Comparison of ENCODE assay signal across 11 cellular contexts in genomic region chr11:130243816-130244215, GRCh38.
A peak's percentile ranks its signal among the peaks of the same experiment; 100 is the strongest.
DNase-seq lines count a peak whose midpoint lies in the region; ATAC-seq and TF ChIP-seq lines count a peak whose summit lies in the region.
"Had no signal": no experiment of that assay in that cellular context is flagged by ENCODE, and none has a peak within 500 bp of the region (broad histone marks: within the 10 kb centered on the region; RNA-seq: fewer than 3 reads in every experiment).

No MANE protein-coding gene starts in this region.

- H3K4me3 ChIP-seq in right lobe of liver (no peak overlapping the region), psoas muscle (no peak overlapping the region)
- H3K4me3 ChIP-seq: ovary had no signal

- no peak for TF ChIP-seq CTCF in right lobe of liver (IDR thresholded peaks at IDR 0.05)
- no peak for TF ChIP-seq CTCF in psoas muscle (IDR thresholded peaks at IDR 0.05)

- H3K27ac ChIP-seq in right lobe of liver, result no peak overlapping the region
- no peak overlapping the region for H3K27ac ChIP-seq in substantia nigra (ENCODE audit: low read depth, low read length, poor library complexity, severe bottlenecking)
- no peak overlapping the region for H3K27ac ChIP-seq in psoas muscle
- H3K27ac ChIP-seq: ovary had no signal

- ATAC-seq in GM18868 (IDR thresholded peaks at IDR 0.05; ENCODE audit: unreplicated experiment) (peak; percentile 71), GM21529 (IDR thresholded peaks at IDR 0.05; ENCODE audit: unreplicated experiment) (peak; percentile 83), HG03442 (IDR thresholded peaks at IDR 0.05; ENCODE audit: unreplicated experiment) (peak; percentile 61), right lobe of liver (peak; percentile 79 to 89 (median 83)), esophagus mucosa (no peak), psoas muscle (no peak)

- intact Hi-C loops in right lobe of liver (cut with DNase I) (no loop called here), psoas muscle (cut with DNase I) (no loop called here)

- WGBS in right lobe of liver (ENCODE audit: insufficient coverage, low coverage, low lambda C conversion rate, missing lambda C conversion rate), result 3% methylated on average over 2 of the region's 2 CpGs
- 69 to 90% (median 77%) methylated on average over 2 of the region's 2 CpGs for WGBS in psoas muscle, 3 donors

- H3K9me3 ChIP-seq in right lobe of liver, result no peaks in the 10 kb centered on the region
- no peaks in the 10 kb centered on the region for H3K9me3 ChIP-seq in psoas muscle
- H3K9me3 ChIP-seq: ovary had no signal

- no peak for DNase-seq in right lobe of liver
- no peak for DNase-seq in central memory CD4-positive, alpha-beta T cell
- no peak for DNase-seq in substantia nigra (lab: John Stamatoyannopoulos, UW)
- DNase-seq in psoas muscle, result no peak
- DNase-seq: NCI-H446 treated with DMSO at 0.1 percent for 48 hours, ovary, T-cell had no signal

- H3K36me3 ChIP-seq in right lobe of liver (no peaks in the 10 kb centered on the region), psoas muscle (ENCODE audit: insufficient read depth in 1 of 2, low read depth in 1 of 2) (peaks cover 0 to 9% of the 10 kb centered on the region in 2 donors)
- H3K36me3 ChIP-seq: ovary had no signal

- H3K4me1 ChIP-seq in right lobe of liver, result peaks cover 0 to 19% (median 7%) of the 10 kb centered on the region in 4 donors
- peaks cover 23% of the 10 kb centered on the region for H3K4me1 ChIP-seq in psoas muscle

- TF ChIP-seq POLR2A in right lobe of liver (IDR thresholded peaks at IDR 0.05), result no peak

- H3K27me3 ChIP-seq in right lobe of liver, result no peaks in the 10 kb centered on the region
- no peaks in the 10 kb centered on the region for H3K27me3 ChIP-seq in psoas muscle (ENCODE audit: insufficient read depth in 3 of 3, low read length in 2 of 3)
- H3K27me3 ChIP-seq: ovary had no signal

Comparison
In these comparisons a context has a peak if more than half of its experiments do, and no peak if none do; other contexts are left out.
1. ATAC-seq: peak in GM18868 (single experiment), GM21529 (single experiment), HG03442 (single experiment) and right lobe of liver (4 of 4); none in esophagus mucosa (single experiment) and psoas muscle (0 of 4).